8 cellular contexts compared by ENCODE assay signal in genomic region chr1:164660415-164661174, GRCh38.
A peak's percentile ranks its signal among the peaks of the same experiment; 100 is the strongest.
DNase-seq lines count a peak whose midpoint lies in the region; ATAC-seq and TF ChIP-seq lines count a peak whose summit lies in the region.

No MANE protein-coding gene starts in this region.

- H3K9ac ChIP-seq in duodenal mucosa (ENCODE audit: low read depth in 1 of 2, low read length in 2 of 2), result no peak overlapping the region

- peak; percentile 67 for ATAC-seq in GM21529 (IDR thresholded peaks at IDR 0.05; ENCODE audit: unreplicated experiment)
- peak; percentile 57 for ATAC-seq in stimulated activated naive CD8-positive, alpha-beta T cell treated with anti-CD3 and anti-CD28 coated beads, Interleukin-15, Interleukin-2, amounts not matched to agents 100 U/mL and 50 U/mL, for 24 hours

- 45 to 46% (median 46%) methylated on average over 2 of the region's 2 CpGs for WGBS in ovary, 3 donors

- TF ChIP-seq CTCF in ovary (IDR thresholded peaks at IDR 0.05), result no peak

- TF ChIP-seq POLR2A in ovary (IDR thresholded peaks at IDR 0.05), result no peak

- peak overlapping the region; percentile 6 for H3K4me3 ChIP-seq in duodenal mucosa (ENCODE audit: low read depth in 1 of 2, low read length in 2 of 2)
- H3K4me3 ChIP-seq in ovary, result no peak overlapping the region

- H3K4me1 ChIP-seq in duodenal mucosa (ENCODE audit: control insufficient read depth in 1 of 2, insufficient read depth in 2 of 2, low read length in 2 of 2) (peaks cover 43 to 63% of the 10 kb centered on the region in 2 donors), ovary (ENCODE audit: insufficient read depth) (peaks cover 15% of the 10 kb centered on the region)

- intact Hi-C loops in ovary (cut with DNase I), result no loop called here

- H3K9me3 ChIP-seq in duodenal mucosa (ENCODE audit: control insufficient read depth in 1 of 2, low read length in 2 of 2) (no peaks in the 10 kb centered on the region), ovary (no peaks in the 10 kb centered on the region)

- H3K27ac ChIP-seq in duodenal mucosa (ENCODE audit: low read depth, low read length) (peak overlapping the region; percentile 11), ovary (no peak overlapping the region)

- H3K27me3 ChIP-seq in duodenal mucosa (ENCODE audit: control insufficient read depth in 1 of 2, insufficient read depth in 2 of 2, low read length in 2 of 2) (no peaks in the 10 kb centered on the region), ovary (no peaks in the 10 kb centered on the region)

- H3K36me3 ChIP-seq in duodenal mucosa (ENCODE audit: control insufficient read depth in 1 of 2, insufficient read depth in 2 of 2, low read length in 2 of 2), result no peaks in the 10 kb centered on the region
- H3K36me3 ChIP-seq in ovary, result no peaks in the 10 kb centered on the region

- DNase-seq in GDM1 (lab: John Stamatoyannopoulos, UW) (peak; percentile 51), NAMALWA (ENCODE audit: low spot score) (peak; percentile 19), NCI-H2081 treated with DMSO at 0.1 percent for 48 hours (lab: John Stamatoyannopoulos, UW) (no peak), ovary (no peak)
- DNase-seq in stimulated activated naive CD8-positive, alpha-beta T cell treated with anti-CD3 and anti-CD28 coated beads, Interleukin-15, Interleukin-2, amounts not matched to agents 100 U/mL and 50 U/mL, for 24 hours, result no peak
- DNase-seq in stimulated activated CD4-positive, alpha-beta T cell treated with anti-CD3 and anti-CD28 coated beads, Interleukin-2, amount 100 ng/mL, for 24 hours, result no peak

- no peak for TF ChIP-seq EP300 in ovary (IDR thresholded peaks at IDR 0.05)

Comparison
In these comparisons a context has a peak if more than half of its experiments do, and no peak if none do; other contexts are left out.
1. DNase-seq: peak in GDM1 (single experiment) and NAMALWA (single experiment); none in stimulated activated naive CD8-positive, alpha-beta T cell treated with anti-CD3 and anti-CD28 coated beads, Interleukin-15, Interleukin-2, amounts not matched to agents 100 U/mL and 50 U/mL, for 24 hours (single experiment), NCI-H2081 treated with DMSO at 0.1 percent for 48 hours (single experiment), stimulated activated CD4-positive, alpha-beta T cell treated with anti-CD3 and anti-CD28 coated beads, Interleukin-2, amount 100 ng/mL, for 24 hours (0 of 2) and ovary (0 of 5).